In the genomic region with DNA sequence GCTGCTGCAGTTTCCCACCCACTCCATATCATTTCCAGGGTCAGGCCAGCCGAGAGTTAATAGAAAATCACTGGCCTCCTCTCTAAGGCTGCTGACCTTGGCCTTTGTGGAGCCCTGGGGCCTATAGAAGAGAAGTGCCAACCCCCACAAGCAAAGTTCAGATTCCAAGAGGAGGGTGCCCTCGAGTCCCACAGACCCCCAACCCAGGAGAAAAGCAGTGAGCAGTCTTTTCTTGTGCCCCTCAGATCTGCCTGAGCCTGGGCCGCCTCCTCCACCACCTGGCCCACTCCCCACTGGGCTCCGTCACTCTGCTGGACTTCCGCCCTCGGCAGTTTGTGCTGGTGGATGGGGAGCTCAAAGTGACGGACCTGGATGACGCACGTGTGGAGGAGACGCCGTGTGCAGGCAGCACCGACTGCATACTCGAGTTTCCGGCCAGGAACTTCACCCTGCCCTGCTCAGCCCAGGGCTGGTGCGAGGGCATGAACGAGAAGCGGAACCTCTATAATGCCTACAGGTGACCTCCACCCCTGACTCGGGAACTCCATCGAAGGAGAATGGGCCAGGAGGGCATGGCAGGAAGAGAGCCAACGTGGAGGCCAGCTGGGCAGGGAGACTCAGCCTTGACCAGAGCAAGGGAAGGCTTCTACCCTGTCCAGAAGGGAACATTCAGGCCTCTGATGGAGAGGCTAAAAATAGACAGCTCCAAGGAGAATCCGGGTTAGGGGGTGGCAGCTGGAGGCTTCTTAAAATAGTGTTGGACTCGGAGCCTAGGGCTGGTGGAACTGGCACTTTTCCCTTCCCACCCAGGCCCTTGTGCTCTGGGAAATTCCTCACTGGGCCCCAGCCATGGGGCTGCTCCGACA, we compare ENCODE assay signal across 1 cellular context.
TF ChIP-seq lines count a peak whose summit lies in the region.

No MANE protein-coding gene starts in this region.

TF ChIP-seq in HepG2, 621 proteins besides CTCF, POLR2A, EP300 and RAD21 (continued from another document and continues in another):
- TF ChIP-seq, protein P1, sequence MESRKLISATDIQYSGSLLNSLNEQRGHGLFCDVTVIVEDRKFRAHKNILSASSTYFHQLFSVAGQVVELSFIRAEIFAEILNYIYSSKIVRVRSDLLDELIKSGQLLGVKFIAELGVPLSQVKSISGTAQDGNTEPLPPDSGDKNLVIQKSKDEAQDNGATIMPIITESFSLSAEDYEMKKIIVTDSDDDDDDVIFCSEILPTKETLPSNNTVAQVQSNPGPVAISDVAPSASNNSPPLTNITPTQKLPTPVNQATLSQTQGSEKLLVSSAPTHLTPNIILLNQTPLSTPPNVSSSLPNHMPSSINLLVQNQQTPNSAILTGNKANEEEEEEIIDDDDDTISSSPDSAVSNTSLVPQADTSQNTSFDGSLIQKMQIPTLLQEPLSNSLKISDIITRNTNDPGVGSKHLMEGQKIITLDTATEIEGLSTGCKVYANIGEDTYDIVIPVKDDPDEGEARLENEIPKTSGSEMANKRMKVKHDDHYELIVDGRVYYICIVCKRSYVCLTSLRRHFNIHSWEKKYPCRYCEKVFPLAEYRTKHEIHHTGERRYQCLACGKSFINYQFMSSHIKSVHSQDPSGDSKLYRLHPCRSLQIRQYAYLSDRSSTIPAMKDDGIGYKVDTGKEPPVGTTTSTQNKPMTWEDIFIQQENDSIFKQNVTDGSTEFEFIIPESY (CRISPR knock-in tag; IDR thresholded peaks at IDR 0.05), result peak; percentile 43; the same call in 1 of the 2 replicates
- TF ChIP-seq THAP11 (CRISPR knock-in tag; IDR thresholded peaks at IDR 0.05) (peak; percentile 45; the same call in 1 of the 2 replicates), ATRX (CRISPR knock-in tag; IDR thresholded peaks at IDR 0.05; ENCODE audit: borderline replicate concordance) (0 out of 2 replicates have a peak, but pooled peaks have one; percentile 54), NR2F2 (IDR thresholded peaks at IDR 0.05; ENCODE audit: borderline replicate concordance, low read depth) (peak; percentile 79), ZNF124 (CRISPR knock-in tag; IDR thresholded peaks at IDR 0.05) (peak; percentile 31; the same call in 1 of the 2 replicates), MTF2 (CRISPR knock-in tag; IDR thresholded peaks at IDR 0.05; ENCODE audit: borderline replicate concordance) (no peak), SRSF4 (IDR thresholded peaks at IDR 0.05; ENCODE audit: low read depth, low read length, poor library complexity, severe bottlenecking) (no peak), ZNF256 (CRISPR knock-in tag; conservative IDR thresholded peaks at IDR 0.05) (0 out of 2 replicates have a peak, but pooled peaks have one; percentile 5), KDM6A (CRISPR knock-in tag; IDR thresholded peaks at IDR 0.05; ENCODE audit: low read depth) (0 out of 2 replicates have a peak, but pooled peaks have one; percentile 46), SPEN (CRISPR knock-in tag; IDR thresholded peaks at IDR 0.05; ENCODE audit: low read depth) (peak; percentile 48; the same call in 1 of the 2 replicates), SMAD9 (CRISPR knock-in tag; IDR thresholded peaks at IDR 0.05) (no peak), SUZ12 (IDR thresholded peaks at IDR 0.05; ENCODE audit: low read depth, low read length) (no peak), GATAD2A (CRISPR knock-in tag; IDR thresholded peaks at IDR 0.05) (peak; percentile 73), FOXK1 (CRISPR knock-in tag; IDR thresholded peaks at IDR 0.05; ENCODE audit: borderline replicate concordance, low read depth) (peak; percentile 25; the same call in 1 of the 2 replicates), RFXANK (CRISPR knock-in tag; IDR thresholded peaks at IDR 0.05) (no peak), ATF7-NPFF (CRISPR knock-in tag; IDR thresholded peaks at IDR 0.05; ENCODE audit: low read depth) (no peak), SCMH1 (CRISPR knock-in tag; IDR thresholded peaks at IDR 0.05; ENCODE audit: borderline replicate concordance) (no peak), NFIC (IDR thresholded peaks at IDR 0.05; ENCODE audit: low read length) (no peak), TCF7 (IDR thresholded peaks at IDR 0.05; ENCODE audit: low read depth) (peak; percentile 27; the same call in 1 of the 2 replicates), BORCS8-MEF2B (CRISPR knock-in tag; IDR thresholded peaks at IDR 0.05) (peak; percentile 41; the same call in 1 of the 2 replicates), TAF1 (CRISPR knock-in tag; IDR thresholded peaks at IDR 0.05) (peak; percentile 32; the same call in 1 of the 2 replicates), ZNF143 (CRISPR knock-in tag; IDR thresholded peaks at IDR 0.05) (no peak), ZNF792 (CRISPR knock-in tag; IDR thresholded peaks at IDR 0.05) (no peak), ARNT (IDR thresholded peaks at IDR 0.05) (no peak), HOXA3 (CRISPR knock-in tag; IDR thresholded peaks at IDR 0.05) (peak; percentile 72; the same call in 1 of the 2 replicates), HMG20A (CRISPR knock-in tag; IDR thresholded peaks at IDR 0.05; ENCODE audit: borderline replicate concordance) (peak; percentile 51; the same call in 1 of the 2 replicates), SALL1 (CRISPR knock-in tag; IDR thresholded peaks at IDR 0.05) (peak; percentile 74), ZNF746 (CRISPR knock-in tag; IDR thresholded peaks at IDR 0.05) (no peak), PAX8 (CRISPR knock-in tag; IDR thresholded peaks at IDR 0.05; ENCODE audit: borderline replicate concordance) (peak; percentile 22; the same call in 1 of the 2 replicates), SMC3 (IDR thresholded peaks at IDR 0.05; ENCODE audit: low read length) (no peak), CC2D1A (CRISPR knock-in tag; IDR thresholded peaks at IDR 0.05) (no peak), ZKSCAN5 (CRISPR knock-in tag; IDR thresholded peaks at IDR 0.05) (no peak), PHF21A (CRISPR knock-in tag; IDR thresholded peaks at IDR 0.05) (peak; percentile 79)
- TF ChIP-seq, protein P2, sequence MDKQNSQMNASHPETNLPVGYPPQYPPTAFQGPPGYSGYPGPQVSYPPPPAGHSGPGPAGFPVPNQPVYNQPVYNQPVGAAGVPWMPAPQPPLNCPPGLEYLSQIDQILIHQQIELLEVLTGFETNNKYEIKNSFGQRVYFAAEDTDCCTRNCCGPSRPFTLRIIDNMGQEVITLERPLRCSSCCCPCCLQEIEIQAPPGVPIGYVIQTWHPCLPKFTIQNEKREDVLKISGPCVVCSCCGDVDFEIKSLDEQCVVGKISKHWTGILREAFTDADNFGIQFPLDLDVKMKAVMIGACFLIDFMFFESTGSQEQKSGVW (CRISPR knock-in tag; IDR thresholded peaks at IDR 0.05; ENCODE audit: borderline replicate concordance), result no peak
- TF ChIP-seq, protein P3, sequence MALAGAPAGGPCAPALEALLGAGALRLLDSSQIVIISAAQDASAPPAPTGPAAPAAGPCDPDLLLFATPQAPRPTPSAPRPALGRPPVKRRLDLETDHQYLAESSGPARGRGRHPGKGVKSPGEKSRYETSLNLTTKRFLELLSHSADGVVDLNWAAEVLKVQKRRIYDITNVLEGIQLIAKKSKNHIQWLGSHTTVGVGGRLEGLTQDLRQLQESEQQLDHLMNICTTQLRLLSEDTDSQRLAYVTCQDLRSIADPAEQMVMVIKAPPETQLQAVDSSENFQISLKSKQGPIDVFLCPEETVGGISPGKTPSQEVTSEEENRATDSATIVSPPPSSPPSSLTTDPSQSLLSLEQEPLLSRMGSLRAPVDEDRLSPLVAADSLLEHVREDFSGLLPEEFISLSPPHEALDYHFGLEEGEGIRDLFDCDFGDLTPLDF (CRISPR knock-in tag; IDR thresholded peaks at IDR 0.05), result no peak
- TF ChIP-seq, protein P4, sequence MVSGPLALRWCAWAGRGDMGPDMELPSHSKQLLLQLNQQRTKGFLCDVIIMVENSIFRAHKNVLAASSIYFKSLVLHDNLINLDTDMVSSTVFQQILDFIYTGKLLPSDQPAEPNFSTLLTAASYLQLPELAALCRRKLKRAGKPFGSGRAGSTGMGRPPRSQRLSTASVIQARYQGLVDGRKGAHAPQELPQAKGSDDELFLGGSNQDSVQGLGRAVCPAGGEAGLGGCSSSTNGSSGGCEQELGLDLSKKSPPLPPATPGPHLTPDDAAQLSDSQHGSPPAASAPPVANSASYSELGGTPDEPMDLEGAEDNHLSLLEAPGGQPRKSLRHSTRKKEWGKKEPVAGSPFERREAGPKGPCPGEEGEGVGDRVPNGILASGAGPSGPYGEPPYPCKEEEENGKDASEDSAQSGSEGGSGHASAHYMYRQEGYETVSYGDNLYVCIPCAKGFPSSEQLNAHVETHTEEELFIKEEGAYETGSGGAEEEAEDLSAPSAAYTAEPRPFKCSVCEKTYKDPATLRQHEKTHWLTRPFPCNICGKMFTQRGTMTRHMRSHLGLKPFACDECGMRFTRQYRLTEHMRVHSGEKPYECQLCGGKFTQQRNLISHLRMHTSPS (CRISPR knock-in tag; IDR thresholded peaks at IDR 0.05; ENCODE audit: low read depth), result no peak
- TF ChIP-seq, protein P5, sequence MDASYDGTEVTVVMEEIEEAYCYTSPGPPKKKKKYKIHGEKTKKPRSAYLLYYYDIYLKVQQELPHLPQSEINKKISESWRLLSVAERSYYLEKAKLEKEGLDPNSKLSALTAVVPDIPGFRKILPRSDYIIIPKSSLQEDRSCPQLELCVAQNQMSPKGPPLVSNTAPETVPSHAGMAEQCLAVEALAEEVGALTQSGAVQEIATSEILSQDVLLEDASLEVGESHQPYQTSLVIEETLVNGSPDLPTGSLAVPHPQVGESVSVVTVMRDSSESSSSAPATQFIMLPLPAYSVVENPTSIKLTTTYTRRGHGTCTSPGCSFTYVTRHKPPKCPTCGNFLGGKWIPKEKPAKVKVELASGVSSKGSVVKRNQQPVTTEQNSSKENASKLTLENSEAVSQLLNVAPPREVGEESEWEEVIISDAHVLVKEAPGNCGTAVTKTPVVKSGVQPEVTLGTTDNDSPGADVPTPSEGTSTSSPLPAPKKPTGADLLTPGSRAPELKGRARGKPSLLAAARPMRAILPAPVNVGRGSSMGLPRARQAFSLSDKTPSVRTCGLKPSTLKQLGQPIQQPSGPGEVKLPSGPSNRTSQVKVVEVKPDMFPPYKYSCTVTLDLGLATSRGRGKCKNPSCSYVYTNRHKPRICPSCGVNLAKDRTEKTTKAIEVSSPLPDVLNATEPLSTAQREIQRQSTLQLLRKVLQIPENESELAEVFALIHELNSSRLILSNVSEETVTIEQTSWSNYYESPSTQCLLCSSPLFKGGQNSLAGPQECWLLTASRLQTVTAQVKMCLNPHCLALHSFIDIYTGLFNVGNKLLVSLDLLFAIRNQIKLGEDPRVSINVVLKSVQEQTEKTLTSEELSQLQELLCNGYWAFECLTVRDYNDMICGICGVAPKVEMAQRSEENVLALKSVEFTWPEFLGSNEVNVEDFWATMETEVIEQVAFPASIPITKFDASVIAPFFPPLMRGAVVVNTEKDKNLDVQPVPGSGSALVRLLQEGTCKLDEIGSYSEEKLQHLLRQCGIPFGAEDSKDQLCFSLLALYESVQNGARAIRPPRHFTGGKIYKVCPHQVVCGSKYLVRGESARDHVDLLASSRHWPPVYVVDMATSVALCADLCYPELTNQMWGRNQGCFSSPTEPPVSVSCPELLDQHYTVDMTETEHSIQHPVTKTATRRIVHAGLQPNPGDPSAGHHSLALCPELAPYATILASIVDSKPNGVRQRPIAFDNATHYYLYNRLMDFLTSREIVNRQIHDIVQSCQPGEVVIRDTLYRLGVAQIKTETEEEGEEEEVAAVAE (CRISPR knock-in tag; IDR thresholded peaks at IDR 0.05; ENCODE audit: borderline replicate concordance), result peak; percentile 18; the same call in 1 of the 2 replicates
- TF ChIP-seq, protein P6, sequence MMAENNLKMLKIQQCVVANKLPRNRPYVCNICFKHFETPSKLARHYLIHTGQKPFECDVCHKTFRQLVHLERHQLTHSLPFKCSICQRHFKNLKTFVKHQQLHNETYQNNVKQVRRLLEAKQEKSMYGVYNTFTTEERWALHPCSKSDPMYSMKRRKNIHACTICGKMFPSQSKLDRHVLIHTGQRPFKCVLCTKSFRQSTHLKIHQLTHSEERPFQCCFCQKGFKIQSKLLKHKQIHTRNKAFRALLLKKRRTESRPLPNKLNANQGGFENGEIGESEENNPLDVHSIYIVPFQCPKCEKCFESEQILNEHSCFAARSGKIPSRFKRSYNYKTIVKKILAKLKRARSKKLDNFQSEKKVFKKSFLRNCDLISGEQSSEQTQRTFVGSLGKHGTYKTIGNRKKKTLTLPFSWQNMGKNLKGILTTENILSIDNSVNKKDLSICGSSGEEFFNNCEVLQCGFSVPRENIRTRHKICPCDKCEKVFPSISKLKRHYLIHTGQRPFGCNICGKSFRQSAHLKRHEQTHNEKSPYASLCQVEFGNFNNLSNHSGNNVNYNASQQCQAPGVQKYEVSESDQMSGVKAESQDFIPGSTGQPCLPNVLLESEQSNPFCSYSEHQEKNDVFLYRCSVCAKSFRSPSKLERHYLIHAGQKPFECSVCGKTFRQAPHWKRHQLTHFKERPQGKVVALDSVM (CRISPR knock-in tag; IDR thresholded peaks at IDR 0.05), result no peak
- TF ChIP-seq, protein P7, sequence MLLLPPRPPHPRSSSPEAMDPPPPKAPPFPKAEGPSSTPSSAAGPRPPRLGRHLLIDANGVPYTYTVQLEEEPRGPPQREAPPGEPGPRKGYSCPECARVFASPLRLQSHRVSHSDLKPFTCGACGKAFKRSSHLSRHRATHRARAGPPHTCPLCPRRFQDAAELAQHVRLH (CRISPR knock-in tag; IDR thresholded peaks at IDR 0.05; ENCODE audit: borderline replicate concordance, low read depth), result peak; percentile 44; the same call in 1 of the 2 replicates
- TF ChIP-seq, protein P8, sequence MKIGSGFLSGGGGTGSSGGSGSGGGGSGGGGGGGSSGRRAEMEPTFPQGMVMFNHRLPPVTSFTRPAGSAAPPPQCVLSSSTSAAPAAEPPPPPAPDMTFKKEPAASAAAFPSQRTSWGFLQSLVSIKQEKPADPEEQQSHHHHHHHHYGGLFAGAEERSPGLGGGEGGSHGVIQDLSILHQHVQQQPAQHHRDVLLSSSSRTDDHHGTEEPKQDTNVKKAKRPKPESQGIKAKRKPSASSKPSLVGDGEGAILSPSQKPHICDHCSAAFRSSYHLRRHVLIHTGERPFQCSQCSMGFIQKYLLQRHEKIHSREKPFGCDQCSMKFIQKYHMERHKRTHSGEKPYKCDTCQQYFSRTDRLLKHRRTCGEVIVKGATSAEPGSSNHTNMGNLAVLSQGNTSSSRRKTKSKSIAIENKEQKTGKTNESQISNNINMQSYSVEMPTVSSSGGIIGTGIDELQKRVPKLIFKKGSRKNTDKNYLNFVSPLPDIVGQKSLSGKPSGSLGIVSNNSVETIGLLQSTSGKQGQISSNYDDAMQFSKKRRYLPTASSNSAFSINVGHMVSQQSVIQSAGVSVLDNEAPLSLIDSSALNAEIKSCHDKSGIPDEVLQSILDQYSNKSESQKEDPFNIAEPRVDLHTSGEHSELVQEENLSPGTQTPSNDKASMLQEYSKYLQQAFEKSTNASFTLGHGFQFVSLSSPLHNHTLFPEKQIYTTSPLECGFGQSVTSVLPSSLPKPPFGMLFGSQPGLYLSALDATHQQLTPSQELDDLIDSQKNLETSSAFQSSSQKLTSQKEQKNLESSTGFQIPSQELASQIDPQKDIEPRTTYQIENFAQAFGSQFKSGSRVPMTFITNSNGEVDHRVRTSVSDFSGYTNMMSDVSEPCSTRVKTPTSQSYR (CRISPR knock-in tag; IDR thresholded peaks at IDR 0.05; ENCODE audit: borderline replicate concordance), result peak; percentile 68
- TF ChIP-seq, protein P9, sequence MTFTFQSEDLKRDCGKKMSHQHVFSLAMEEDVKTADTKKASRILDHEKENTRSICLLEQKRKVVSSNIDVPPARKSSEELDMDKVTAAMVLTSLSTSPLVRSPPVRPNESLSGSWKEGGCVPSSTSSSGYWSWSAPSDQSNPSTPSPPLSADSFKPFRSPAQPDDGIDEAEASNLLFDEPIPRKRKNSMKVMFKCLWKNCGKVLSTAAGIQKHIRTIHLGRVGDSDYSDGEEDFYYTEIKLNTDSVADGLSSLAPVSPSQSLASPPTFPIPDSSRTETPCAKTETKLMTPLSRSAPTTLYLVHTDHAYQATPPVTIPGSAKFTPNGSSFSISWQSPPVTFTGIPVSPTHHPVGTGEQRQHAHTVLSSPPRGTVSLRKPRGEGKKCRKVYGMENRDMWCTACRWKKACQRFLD (CRISPR knock-in tag; IDR thresholded peaks at IDR 0.05; ENCODE audit: borderline replicate concordance), result no peak
